ENCODE assay signal across 9 cellular contexts in the genomic region with DNA sequence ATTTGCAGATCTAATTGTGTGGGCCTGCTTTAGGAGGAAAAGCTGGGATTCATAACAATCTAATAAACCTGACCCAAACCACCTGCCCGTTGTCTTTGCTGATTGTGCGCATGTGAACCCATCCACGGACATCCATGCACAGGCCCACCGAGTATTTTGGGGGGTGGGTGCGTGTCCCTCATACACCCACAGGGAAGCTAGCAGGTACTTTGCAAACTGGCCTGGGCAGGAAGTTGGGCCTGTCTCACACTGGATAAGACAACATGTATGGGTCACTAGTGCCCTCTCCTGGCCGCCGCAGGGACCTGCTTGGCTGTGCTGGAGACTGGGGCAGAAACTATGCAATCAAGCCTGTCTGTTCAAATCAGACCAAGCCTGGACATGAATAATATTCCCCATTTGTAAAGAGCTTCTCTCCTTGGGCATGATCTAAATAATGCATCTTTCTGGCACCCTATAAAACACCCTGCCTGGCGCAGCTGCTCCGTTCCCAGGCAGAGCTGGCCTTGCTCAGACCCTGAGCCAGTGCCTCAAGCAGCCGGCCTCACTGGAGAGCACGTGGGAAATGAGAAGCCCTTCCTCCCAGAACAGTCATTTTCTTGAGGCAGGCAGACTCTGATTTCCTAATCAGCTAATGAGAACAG. TPM values are rescaled to one million over a fixed set of nuclear protein-coding genes. Genes with fewer than 3 reads are reported as not detected.
DNase-seq lines count a peak whose midpoint lies in the region; ATAC-seq, FAIRE-seq and TF ChIP-seq lines count a peak whose summit lies in the region.
"Had no signal": no experiment of that assay in that cellular context is flagged by ENCODE, and none has a peak within 500 bp of the region (broad histone marks: within the 10 kb centered on the region; RNA-seq: fewer than 3 reads in every experiment).

No MANE protein-coding gene starts in this region.

- no peak overlapping the region for H3K27ac Mint-ChIP-seq in CD8-positive, alpha-beta T cell
- peak overlapping the region; percentile 78 for H3K27ac Mint-ChIP-seq in activated CD8-positive, alpha-beta T cell treated with anti-CD3 and anti-CD28 coated beads, Interleukin-2, amount 10 ng/mL, durations not matched to agents 7 days and 5 days

- H4K91ac ChIP-seq in H1 (replicated peaks; ENCODE audit: insufficient read length, low read length), result no peak overlapping the region

- no peaks in the 10 kb centered on the region for H3K79me2 ChIP-seq in H1 (ENCODE audit: control insufficient read depth in 1 of 2, insufficient read depth in 2 of 2, low read length in 2 of 2)

- no peak for TF ChIP-seq POLR2A in H1 (IDR thresholded peaks at IDR 0.05; ENCODE audit: control extremely low read depth in 1 of 2, low read depth in 2 of 2, low read length in 2 of 2)

- FAIRE-seq in H1 (lab: Jason Lieb, UNC), result peak; percentile 98
- FAIRE-seq: colon had no signal

- no peaks in the 10 kb centered on the region for H3K9me3 Mint-ChIP-seq in CD8-positive, alpha-beta T cell
- no peaks in the 10 kb centered on the region for H3K9me3 Mint-ChIP-seq in activated CD8-positive, alpha-beta T cell treated with anti-CD3 and anti-CD28 coated beads, Interleukin-2, amount 10 ng/mL, durations not matched to agents 7 days and 5 days (ENCODE audit: insufficient read depth)

- no peak overlapping the region for H3K9ac ChIP-seq in H1 (replicated peaks in 1 of 4; ENCODE audit: extremely low read depth in 1 of 4, low read depth in 3 of 4, low read length in 3 of 4)

- H3K4me1 Mint-ChIP-seq in CD8-positive, alpha-beta T cell (ENCODE audit: low read depth), result peaks cover 3% of the 10 kb centered on the region
- H3K4me1 Mint-ChIP-seq in activated CD8-positive, alpha-beta T cell treated with anti-CD3 and anti-CD28 coated beads, Interleukin-2, amount 10 ng/mL, durations not matched to agents 7 days and 5 days (ENCODE audit: low read depth), result peaks cover 7% of the 10 kb centered on the region

- no peak overlapping the region for H2BK5ac ChIP-seq in H1 (ENCODE audit: low read depth, low read length)

- no peaks in the 10 kb centered on the region for H3K27me3 ChIP-seq in CD8-positive, alpha-beta T cell (ENCODE audit: insufficient read depth, low read length)
- H3K27me3 ChIP-seq in H1 (replicated peaks in 1 of 4; ENCODE audit: control insufficient read depth in 3 of 4, extremely low read depth in 1 of 4, insufficient read depth in 3 of 4, low read length in 3 of 4), result no peaks in the 10 kb centered on the region

- H3K14ac ChIP-seq in H1 (ENCODE audit: insufficient read length), result no peak overlapping the region

- H3K27ac ChIP-seq in CD8-positive, alpha-beta T cell (ENCODE audit: low read depth, low read length), result no peak overlapping the region
- H3K27ac ChIP-seq in H1 (ENCODE audit: low read depth, low read length) (no peak overlapping the region), mesodermal cell (ENCODE audit: low read depth, low read length, severe bottlenecking) (peak overlapping the region; percentile 70)

- no peak overlapping the region for H3K4ac ChIP-seq in H1 (replicated peaks; ENCODE audit: insufficient read length, low read depth, low read length)

- peak; percentile 97 to 98 for TF ChIP-seq RAD21 in H1 (IDR thresholded peaks at IDR 0.05 in 1 of 2, conservative IDR thresholded peaks at IDR 0.05 in 1 of 2; ENCODE audit: low read depth in 2 of 2, low read length in 2 of 2)

- no peaks in the 10 kb centered on the region for H3K9me3 ChIP-seq in CD8-positive, alpha-beta T cell (ENCODE audit: low read length)
- H3K9me3 ChIP-seq in H1 (ENCODE audit: insufficient read depth in 2 of 2, low read depth in 1 of 2, low read length in 1 of 2) (no peaks in the 10 kb centered on the region), mesodermal cell (ENCODE audit: control insufficient read depth, low read length) (no peaks in the 10 kb centered on the region)

- no peaks in the 10 kb centered on the region for H3K79me1 ChIP-seq in H1 (ENCODE audit: low read depth, low read length)

- no peak overlapping the region for H2BK15ac ChIP-seq in H1 (ENCODE audit: low read length)

- H3K36me3 Mint-ChIP-seq in CD8-positive, alpha-beta T cell, result peaks cover 10% of the 10 kb centered on the region
- no peaks in the 10 kb centered on the region for H3K36me3 Mint-ChIP-seq in activated CD8-positive, alpha-beta T cell treated with anti-CD3 and anti-CD28 coated beads, Interleukin-2, amount 10 ng/mL, durations not matched to agents 7 days and 5 days (ENCODE audit: low read depth)

- 24% methylated on average over 11 of the region's 11 CpGs; no CpG with 5 or more reads in 1 of the 2 experiments for WGBS in H1 (ENCODE audit: extremely low coverage in 1 of 2, insufficient coverage in 1 of 2, insufficient read length in 1 of 2, insufficient replicate concordance in 2 of 2, low coverage in 1 of 2, low lambda C conversion rate in 2 of 2, missing lambda C conversion rate in 1 of 2), 2 experiments
- WGBS in mesodermal cell (ENCODE audit: insufficient coverage in 2 of 2), 2 experiments, result 48 to 49% methylated on average over 9 to 10 of the region's 11 CpGs

- CTCF ChIA-PET in CD8-positive, alpha-beta T cell (lab: Charles Lee), result interaction anchor here (0.6 to 8.2 kb wide), 33 partner anchors 8 to 531 kb away, joined by 3 to 104 read pairs (median 4); no protein-coding TSS in a partner anchor
- CTCF ChIA-PET in activated CD8-positive, alpha-beta T cell treated with anti-CD3 and anti-CD28 coated beads, Interleukin-2, amount 10 ng/mL, durations not matched to agents 7 days and 5 days (lab: Charles Lee), result interaction anchor here (0.6 to 7.8 kb wide), 36 partner anchors 10 to 605 kb away, joined by 3 to 118 read pairs (median 4); no protein-coding TSS in a partner anchor
- CTCF ChIA-PET in H1 (lab: Charles Lee; ENCODE audit: partially characterized antibody), result interaction anchor here (0.6 to 9.2 kb wide), 66 partner anchors 9 to 374 kb away, joined by 3 to 80 read pairs (median 4); a partner anchor contains a TSS

- H3K23ac ChIP-seq in H1 (ENCODE audit: insufficient read length), result no peak overlapping the region

- H3K18ac ChIP-seq in H1 (ENCODE audit: extremely low read depth, low read length), result no peak overlapping the region

- H4K20me1 ChIP-seq in H1 (replicated peaks in 1 of 2; ENCODE audit: control insufficient read depth in 1 of 2, insufficient read depth in 2 of 2, low read length in 2 of 2), result no peaks in the 10 kb centered on the region

- peak; percentile 59 to 88 (median 81) for DNase-seq in CD8-positive, alpha-beta T cell
- peak; percentile 73 for DNase-seq in NCI-H69 (lab: John Stamatoyannopoulos, UW)
- DNase-seq in activated CD8-positive, alpha-beta T cell treated with anti-CD3 and anti-CD28 coated beads, Interleukin-2, amount 10 ng/mL, durations not matched to agents 7 days and 5 days, result peak; percentile 91
- peak; percentile 62 to 92 for DNase-seq in H1 (ENCODE audit: low read depth in 1 of 2, low spot score in 2 of 2)
- peak; percentile 64 for DNase-seq in stimulated activated CD8-positive, alpha-beta memory T cell treated with anti-CD3 and anti-CD28 coated beads, Interleukin-15, amount 100 ng/mL, for 24 hours (ENCODE audit: low read depth)

- H2AFZ ChIP-seq in H1 (ENCODE audit: low read length), result no peak overlapping the region

- no peak overlapping the region for H2BK12ac ChIP-seq in H1 (ENCODE audit: low read depth, low read length)

- H3K4me3 Mint-ChIP-seq in CD8-positive, alpha-beta T cell, result no peak overlapping the region
- no peak overlapping the region for H3K4me3 Mint-ChIP-seq in activated CD8-positive, alpha-beta T cell treated with anti-CD3 and anti-CD28 coated beads, Interleukin-2, amount 10 ng/mL, durations not matched to agents 7 days and 5 days

- H4K8ac ChIP-seq in H1 (ENCODE audit: extremely low read depth, insufficient read depth, low read length), result no peak overlapping the region

- no peak overlapping the region for H3K4me2 ChIP-seq in H1 (ENCODE audit: insufficient read depth in 1 of 2, low read depth in 2 of 2, low read length in 2 of 2)

- H3K36me3 ChIP-seq in CD8-positive, alpha-beta T cell (ENCODE audit: insufficient read depth, low read length), result no peaks in the 10 kb centered on the region
- no peaks in the 10 kb centered on the region; a peak in 1 of 8 replicates for H3K36me3 ChIP-seq in H1 (ENCODE audit: control insufficient read depth in 2 of 4, insufficient read depth in 4 of 4, low read length in 3 of 4)
- H3K36me3 ChIP-seq in mesodermal cell (ENCODE audit: control insufficient read depth, insufficient read depth, low read length), result no peaks in the 10 kb centered on the region

- no peak overlapping the region for H2AK5ac ChIP-seq in H1 (ENCODE audit: low read depth, low read length)

- no peaks in the 10 kb centered on the region for H3K4me1 ChIP-seq in CD8-positive, alpha-beta T cell (ENCODE audit: insufficient read depth, low read length)
- H3K4me1 ChIP-seq in H1 (replicated peaks in 1 of 4; ENCODE audit: control insufficient read depth in 3 of 4, insufficient read depth in 4 of 4, low read length in 3 of 4) (no peaks in the 10 kb centered on the region; a peak in 1 of 7 replicates), mesodermal cell (ENCODE audit: control insufficient read depth, insufficient read depth, low read length, poor library complexity, severe bottlenecking) (peaks cover 8% of the 10 kb centered on the region)

- intact Hi-C loops in CD8-positive, alpha-beta T cell (cut with DNase I, micrococcal nuclease), result loop anchor here (1.0 to 5.0 kb wide), 4 partner anchors 33 to 426 kb away; no protein-coding TSS in a partner anchor

- POLR2A ChIA-PET in CD8-positive, alpha-beta T cell (lab: Charles Lee), result interaction anchor here (0.6 to 1.3 kb wide), 2 partner anchors 237 to 498 kb away, joined by 3 read pairs; no protein-coding TSS in a partner anchor
- POLR2A ChIA-PET in activated CD8-positive, alpha-beta T cell treated with anti-CD3 and anti-CD28 coated beads, Interleukin-2, amount 10 ng/mL, durations not matched to agents 7 days and 5 days (lab: Charles Lee), result interaction anchor here (1.4 kb wide), 1 partner anchor 243 kb away, joined by 9 read pairs; no protein-coding TSS in a partner anchor
- POLR2A ChIA-PET in H1 (lab: Charles Lee; ENCODE audit: partially characterized antibody), result interaction anchor here (0.8 to 2.4 kb wide), 4 partner anchors 15 to 243 kb away, joined by 3 to 7 read pairs (median 3); a partner anchor contains a TSS

- no peak overlapping the region for H2BK120ac ChIP-seq in H1 (replicated peaks; ENCODE audit: low read depth, low read length)

- TF ChIP-seq EP300 in H1 (IDR thresholded peaks at IDR 0.05; ENCODE audit: borderline replicate concordance in 1 of 2, low read depth in 2 of 2, low read length in 2 of 2), result no peak

- ATAC-seq in CD8-positive, alpha-beta T cell, result peak; percentile 99
- ATAC-seq in GM19351 (IDR thresholded peaks at IDR 0.05; ENCODE audit: unreplicated experiment) (peak; percentile 99), HG03439 (IDR thresholded peaks at IDR 0.05; ENCODE audit: unreplicated experiment) (peak; percentile 84)
- ATAC-seq in activated CD8-positive, alpha-beta T cell treated with anti-CD3 and anti-CD28 coated beads, Interleukin-2, amount 10 ng/mL, durations not matched to agents 7 days and 5 days, result peak; percentile 100

- no peak overlapping the region for H2BK20ac ChIP-seq in H1 (ENCODE audit: low read length)

- peak; percentile 81 for TF ChIP-seq CTCF in CD8-positive, alpha-beta T cell (IDR thresholded peaks at IDR 0.05)
- peak; percentile 92 to 98 (median 93) for TF ChIP-seq CTCF in H1 (IDR thresholded peaks at IDR 0.05; ENCODE audit: control extremely low read depth in 1 of 3, insufficient read depth in 1 of 3, low read depth in 1 of 3, low read length in 3 of 3)

- no peak overlapping the region for H3K56ac ChIP-seq in H1 (replicated peaks; ENCODE audit: insufficient read length, low read depth, low read length)

- H3K27me3 Mint-ChIP-seq in CD8-positive, alpha-beta T cell (ENCODE audit: low read depth), result no peaks in the 10 kb centered on the region
- H3K27me3 Mint-ChIP-seq in activated CD8-positive, alpha-beta T cell treated with anti-CD3 and anti-CD28 coated beads, Interleukin-2, amount 10 ng/mL, durations not matched to agents 7 days and 5 days (ENCODE audit: low read depth), result no peaks in the 10 kb centered on the region

- no peak overlapping the region for H4K5ac ChIP-seq in H1 (ENCODE audit: insufficient read length, low read depth, low read length)

- H3K4me3 ChIP-seq in CD8-positive, alpha-beta T cell (ENCODE audit: low read depth, low read length), result no peak overlapping the region
- H3K4me3 ChIP-seq in H1 (ENCODE audit: extremely low read depth in 1 of 4, insufficient read depth in 2 of 4, low read depth in 3 of 4, low read length in 4 of 4) (no peak overlapping the region), mesodermal cell (ENCODE audit: extremely low read depth, insufficient read depth, low read length, poor library complexity, severe bottlenecking) (no peak overlapping the region)

- no peaks in the 10 kb centered on the region for H3K23me2 ChIP-seq in H1 (ENCODE audit: low read depth, low read length)

RNA-seq across cellular contexts. Expression of a gene that starts 15.8 kb away (rescaled TPM):
- 1 to 10 TPM in 1 of 2 experiments, under 1 TPM in 1; 0.90 to 1.3 TPM for total RNA-seq in CD8-positive, alpha-beta T cell
- 1 to 10 TPM; 1.2 to 1.4 TPM for total RNA-seq in activated CD8-positive, alpha-beta T cell treated with anti-CD3 and anti-CD28 coated beads, Interleukin-2, amount 10 ng/mL, durations not matched to agents 7 days and 5 days
- 19.9 and 20.1 TPM in 2 replicates for total RNA-seq in H1 (2021; fragmentation: NEBNext Ultra II Directional; extraction: Animal tissue kit (Norgen Biotek cat#: 25700))
- 15.6 and 19.1 TPM in 2 replicates for polyA plus RNA-seq in H1 (2011; rRNA removed)
- 18.1 TPM for polyA plus RNA-seq in H1 (2011; cell fraction: cytosol; rRNA removed)
- polyA plus RNA-seq in H1 (2011; cell fraction: nucleus; rRNA removed), result 18.7 TPM
- 8.2 to 11.5 TPM (median 10.6 TPM) in 4 replicates for polyA plus RNA-seq in H1 (2012, experiment 1 of 2)
- polyA plus RNA-seq in H1 (2012, experiment 2 of 2), result 9.6 TPM
- polyA plus RNA-seq in H1 (2013, experiment 1 of 2), result 13.1 TPM
- polyA plus RNA-seq in H1 (2013, experiment 2 of 2), result 11.3 TPM
- 12.3 and 13.7 TPM in 2 replicates for polyA minus RNA-seq in H1 (2011; rRNA and poly(A)+ RNA removed)
- 5.9 TPM for polyA minus RNA-seq in H1 (2011; cell fraction: cytosol; rRNA and poly(A)+ RNA removed)
- polyA minus RNA-seq in H1 (2011; cell fraction: nucleus; rRNA and poly(A)+ RNA removed), result 11.9 TPM
- 5.0 TPM for polyA plus RNA-seq in mesodermal cell (2013, experiment 1 of 2)
- polyA plus RNA-seq in mesodermal cell (2013, experiment 2 of 2), result 4.0 TPM
